17 cellular contexts compared by ENCODE assay signal in genomic region chr1:109191377-109191776, GRCh38. TPM values are rescaled to one million over a fixed set of nuclear protein-coding genes. Genes with fewer than 3 reads are reported as not detected.
DNase-seq lines count a peak whose midpoint lies in the region; ATAC-seq, FAIRE-seq and TF ChIP-seq lines count a peak whose summit lies in the region.
"Had no signal": no experiment of that assay in that cellular context is flagged by ENCODE, and none has a peak within 500 bp of the region (broad histone marks: within the 10 kb centered on the region; RNA-seq: fewer than 3 reads in every experiment).

No MANE protein-coding gene starts in this region.

- intact Hi-C loops in Calu3 (cut with micrococcal nuclease; ENCODE audit: unreplicated experiment): loop anchor here (5.0 to 10.0 kb wide), 3 partner anchors 34 to 203 kb away; partner anchors contain the start of genes ELAPOR1 and SORT1
- intact Hi-C loops in HCT116 (cut with micrococcal nuclease): no loop called here

- TF ChIP-seq CTCF in Calu3 (IDR thresholded peaks at IDR 0.05; ENCODE audit: unreplicated experiment) (peak; percentile 22), HCT116 (IDR thresholded peaks at IDR 0.05 in 2 of 3, conservative IDR thresholded peaks at IDR 0.05 in 1 of 3; ENCODE audit: borderline replicate concordance in 1 of 3, insufficient read depth in 1 of 3, low read depth in 2 of 3, low read length in 2 of 3) (peak in 2 of 3 experiments; percentile 52 to 54; a peak in 4 of 6 replicates), astrocyte (IDR thresholded peaks at IDR 0.05; ENCODE audit: insufficient read depth, low read depth, low read length) (no peak), keratinocyte (optimal IDR thresholded peaks at IDR 0.05 in 1 of 3, IDR thresholded peaks at IDR 0.05 in 1 of 3, conservative IDR thresholded peaks at IDR 0.05 in 1 of 3; ENCODE audit: extremely low read depth in 1 of 3, insufficient read depth in 2 of 3, low read length in 3 of 3) (peak in 2 of 3 experiments; percentile 4 to 19), hepatocyte (IDR thresholded peaks at IDR 0.05; ENCODE audit: poor library complexity) (no peak)

- no peak overlapping the region for H3K4me3 ChIP-seq in HCT116 (replicated peaks in 1 of 2; ENCODE audit: low read depth in 1 of 2, low read length in 2 of 2)
- no peak overlapping the region for H3K4me3 ChIP-seq in astrocyte (ENCODE audit: insufficient read depth, low read depth, low read length)
- no peak overlapping the region for H3K4me3 ChIP-seq in keratinocyte (ENCODE audit: control insufficient read depth in 2 of 3, extremely low read depth in 1 of 3, insufficient read depth in 2 of 3, low read depth in 1 of 3, low read length in 3 of 3)
- H3K4me3 ChIP-seq in hepatocyte: no peak overlapping the region
- H3K4me3 ChIP-seq: BLaER1 treated with 17β-estradiol and CSF1 and Interleukin-3, amounts not matched to agents 10 nM and 100 nM; gastrocnemius medialis had no signal

- dilution Hi-C loops in keratinocyte (cut with MboI; ENCODE audit: extremely low pct_ligation_motif_present, low sequenced_read_pairs): no loop called here

- CTCF ChIA-PET in Calu3 (lab: Charles Lee): interaction anchor here (0.6 to 1.0 kb wide), 2 partner anchors 103 to 126 kb away, joined by 3 to 5 read pairs; no protein-coding TSS in a partner anchor
- CTCF ChIA-PET in HCT116 (lab: Charles Lee): interaction anchor here (1.1 kb wide), 1 partner anchor 339 kb away, joined by 3 read pairs; no protein-coding TSS in a partner anchor

- BruUV-seq in Calu3 (replicated peaks; lab: Mats Ljungman, UMichigan) (no TSS peak), HCT116 (replicated peaks; lab: Mats Ljungman, UMichigan) (no TSS peak)

- WGBS in hepatocyte (ENCODE audit: low lambda C conversion rate, missing lambda C conversion rate): 84% methylated on average over 8 of the region's 8 CpGs

- H2AFZ ChIP-seq in HCT116 (ENCODE audit: low read depth, low read length, poor library complexity, severe bottlenecking) (no peak overlapping the region), astrocyte (ENCODE audit: low read depth, low read length) (no peak overlapping the region), keratinocyte (ENCODE audit: control insufficient read depth, low read length) (no peak overlapping the region), hepatocyte (no peak overlapping the region)

- H3K4me1 Mint-ChIP-seq in Calu3 (ENCODE audit: low read depth, unreplicated experiment): no peaks in the 10 kb centered on the region
- H3K4me1 Mint-ChIP-seq in astrocyte (ENCODE audit: low read depth, unreplicated experiment): peaks cover 28% of the 10 kb centered on the region

- H3K27ac ChIP-seq in HCT116 (ENCODE audit: low read depth, low read length): no peak overlapping the region
- H3K27ac ChIP-seq in astrocyte (ENCODE audit: low read depth, low read length): no peak overlapping the region
- H3K27ac ChIP-seq in keratinocyte (ENCODE audit: control insufficient read depth, insufficient read depth, low read length): no peak overlapping the region
- H3K27ac ChIP-seq in hepatocyte: no peak overlapping the region
- H3K27ac ChIP-seq: BLaER1 treated with 17β-estradiol and CSF1 and Interleukin-3, amounts not matched to agents 10 nM and 100 nM; gastrocnemius medialis had no signal

- no peaks in the 10 kb centered on the region for H3K9me1 ChIP-seq in keratinocyte (ENCODE audit: control insufficient read depth, extremely low read depth, insufficient read depth, low read length)

- peaks cover 8% of the 10 kb centered on the region for H3K27me3 Mint-ChIP-seq in Calu3 (ENCODE audit: unreplicated experiment)
- H3K27me3 Mint-ChIP-seq in astrocyte (ENCODE audit: low read depth, unreplicated experiment): peaks cover 2% of the 10 kb centered on the region
- H3K27me3 Mint-ChIP-seq: stimulated activated naive CD8-positive, alpha-beta T cell treated with anti-CD3 and anti-CD28 coated beads, Interleukin-15, Interleukin-2, amounts not matched to agents 100 ng/mL and 50 ng/mL, for 24 hours had no signal

- no peak overlapping the region for H3K9ac ChIP-seq in HCT116 (ENCODE audit: low read length)
- no peak overlapping the region for H3K9ac ChIP-seq in astrocyte (ENCODE audit: low read length)
- H3K9ac ChIP-seq in keratinocyte (ENCODE audit: control insufficient read depth, extremely low read depth, insufficient read depth, low read length): no peak overlapping the region
- H3K9ac ChIP-seq: BLaER1 treated with 17β-estradiol and CSF1 and Interleukin-3, amounts not matched to agents 10 nM and 100 nM had no signal

- DNase-seq in Calu3 (peak; percentile 24), HCT116 (ENCODE audit: low read depth, low spot score) (no peak), astrocyte (ENCODE audit: low read depth) (no peak), keratinocyte (ENCODE audit: low read depth, low spot score) (no peak), hepatocyte (ENCODE audit: low spot score) (no peak), activated gamma-delta T cell treated with Interleukin-2 at 50 U/mL for 16 hours (no peak)
- no peak for DNase-seq in stimulated activated CD4-positive, alpha-beta T cell treated with anti-CD3 and anti-CD28 coated beads, Interleukin-1b, Interleukin-23, amount 100 ng/mL, for 48 hours
- DNase-seq: activated CD4-positive, CD25-positive, alpha-beta regulatory T cell; cortex of kidney; gastrocnemius medialis; GDM1; MV-4-11; NCI-H2227 treated with DMSO at 0.1 percent for 48 hours; stimulated activated CD4-positive, alpha-beta T cell treated with anti-CD3 and anti-CD28 coated beads, Interleukin-4, amount 100 ng/mL, for 24 hours had no signal

- TF ChIP-seq POLR2A in HCT116 (IDR thresholded peaks at IDR 0.05; ENCODE audit: borderline replicate concordance, extremely low read depth, insufficient read depth, insufficient read length): no peak

- no peaks in the 10 kb centered on the region for H3K36me3 Mint-ChIP-seq in Calu3 (ENCODE audit: insufficient read depth, unreplicated experiment)
- H3K36me3 Mint-ChIP-seq in astrocyte (ENCODE audit: low read depth, unreplicated experiment): no peaks in the 10 kb centered on the region

- H4K20me1 ChIP-seq in HCT116 (ENCODE audit: insufficient read depth) (no peaks in the 10 kb centered on the region), astrocyte (ENCODE audit: insufficient read depth, low read length) (no peaks in the 10 kb centered on the region), keratinocyte (ENCODE audit: control insufficient read depth, extremely low read depth, insufficient read depth, low read length) (no peaks in the 10 kb centered on the region), hepatocyte (ENCODE audit: insufficient read depth, poor library complexity, severe bottlenecking) (no peaks in the 10 kb centered on the region)
- H4K20me1 ChIP-seq: BLaER1 treated with 17β-estradiol and CSF1 and Interleukin-3, amounts not matched to agents 10 nM and 100 nM had no signal

- ATAC-seq in HCT116 (peak; percentile 76), HG02571 (IDR thresholded peaks at IDR 0.05; ENCODE audit: unreplicated experiment) (no peak)
- ATAC-seq: gastrocnemius medialis had no signal

- POLR2A ChIA-PET in HCT116 (lab: Charles Lee): no interaction called here

- H3K27me3 ChIP-seq in HCT116 (ENCODE audit: insufficient read depth, low read length): no peaks in the 10 kb centered on the region
- H3K27me3 ChIP-seq in astrocyte (ENCODE audit: insufficient read depth, low read length): no peaks in the 10 kb centered on the region
- no peaks in the 10 kb centered on the region for H3K27me3 ChIP-seq in keratinocyte (ENCODE audit: control insufficient read depth, extremely low read depth, insufficient read depth, low read length)
- no peaks in the 10 kb centered on the region for H3K27me3 ChIP-seq in hepatocyte
- H3K27me3 ChIP-seq: gastrocnemius medialis had no signal

- FAIRE-seq in astrocyte (lab: Jason Lieb, UNC): no peak
- FAIRE-seq in keratinocyte (lab: Jason Lieb, UNC): no peak

- no peaks in the 10 kb centered on the region for H3K79me2 ChIP-seq in HCT116 (ENCODE audit: insufficient read depth, low read length)
- no peaks in the 10 kb centered on the region for H3K79me2 ChIP-seq in astrocyte (ENCODE audit: insufficient read depth, low read length)
- H3K79me2 ChIP-seq in keratinocyte (ENCODE audit: control insufficient read depth, insufficient read depth, low read length): no peaks in the 10 kb centered on the region
- no peaks in the 10 kb centered on the region for H3K79me2 ChIP-seq in hepatocyte

- RAD21 ChIA-PET in HCT116 (lab: Charles Lee; ENCODE audit: low non-redundant PET in 1 of 2, low total read pairs in 2 of 2, uncharacterized antibody in 2 of 2, unreplicated experiment in 2 of 2): no interaction called here

- H3K36me3 ChIP-seq in HCT116 (ENCODE audit: control insufficient read depth in 1 of 2, insufficient read depth in 2 of 2, low read length in 2 of 2) (no peaks in the 10 kb centered on the region), astrocyte (ENCODE audit: insufficient read depth, low read length) (no peaks in the 10 kb centered on the region), keratinocyte (ENCODE audit: control insufficient read depth in 2 of 2, extremely low read depth in 1 of 2, insufficient read depth in 2 of 2, low read length in 2 of 2) (no peaks in the 10 kb centered on the region), hepatocyte (replicated peaks; ENCODE audit: insufficient read depth, low read depth) (no peaks in the 10 kb centered on the region)
- H3K36me3 ChIP-seq: BLaER1 treated with 17β-estradiol and CSF1 and Interleukin-3, amounts not matched to agents 10 nM and 100 nM; gastrocnemius medialis had no signal

- no peak for TF ChIP-seq RAD21 in HCT116 (IDR thresholded peaks at IDR 0.05; ENCODE audit: low read depth)

- H3K4me1 ChIP-seq in HCT116 (ENCODE audit: control insufficient read depth in 1 of 2, insufficient read depth in 2 of 2, low read length in 2 of 2): peaks cover under 1 to 13% of the 10 kb centered on the region in 2 experiments; a peak in 3 of 4 replicates
- peaks cover 7% of the 10 kb centered on the region for H3K4me1 ChIP-seq in astrocyte (ENCODE audit: insufficient read depth, low read length)
- peaks cover 9% of the 10 kb centered on the region for H3K4me1 ChIP-seq in keratinocyte (ENCODE audit: control insufficient read depth, extremely low read depth, insufficient read depth, low read length)
- H3K4me1 ChIP-seq in hepatocyte (ENCODE audit: insufficient read depth): peaks cover 3% of the 10 kb centered on the region
- H3K4me1 ChIP-seq: gastrocnemius medialis had no signal

- H3K4me3 Mint-ChIP-seq in Calu3 (ENCODE audit: low read depth, unreplicated experiment) (no peak overlapping the region), astrocyte (ENCODE audit: unreplicated experiment) (peak overlapping the region; percentile 50)
- H3K4me3 Mint-ChIP-seq: stimulated activated naive CD8-positive, alpha-beta T cell treated with anti-CD3 and anti-CD28 coated beads, Interleukin-15, Interleukin-2, amounts not matched to agents 100 ng/mL and 50 ng/mL, for 24 hours had no signal

- H3K9me2 ChIP-seq in HCT116 (ENCODE audit: insufficient read depth) (no peaks in the 10 kb centered on the region), hepatocyte (replicated peaks; ENCODE audit: insufficient read depth) (no peaks in the 10 kb centered on the region)

- H3K9me3 ChIP-seq in HCT116 (ENCODE audit: control insufficient read depth in 1 of 2, insufficient read depth in 1 of 2, low read depth in 1 of 2, low read length in 2 of 2): no peaks in the 10 kb centered on the region
- no peaks in the 10 kb centered on the region for H3K9me3 ChIP-seq in astrocyte (ENCODE audit: insufficient read depth, low read depth, low read length)
- no peaks in the 10 kb centered on the region for H3K9me3 ChIP-seq in keratinocyte (ENCODE audit: control insufficient read depth, low read depth, low read length)
- H3K9me3 ChIP-seq in hepatocyte (ENCODE audit: low read depth): no peaks in the 10 kb centered on the region
- H3K9me3 ChIP-seq: BLaER1 treated with 17β-estradiol and CSF1 and Interleukin-3, amounts not matched to agents 10 nM and 100 nM; gastrocnemius medialis had no signal

- H3K9me3 Mint-ChIP-seq in Calu3 (ENCODE audit: low read depth, unreplicated experiment): no peaks in the 10 kb centered on the region
- no peaks in the 10 kb centered on the region for H3K9me3 Mint-ChIP-seq in astrocyte (ENCODE audit: unreplicated experiment)
- H3K9me3 Mint-ChIP-seq: stimulated activated naive CD8-positive, alpha-beta T cell treated with anti-CD3 and anti-CD28 coated beads, Interleukin-15, Interleukin-2, amounts not matched to agents 100 ng/mL and 50 ng/mL, for 24 hours had no signal

- H3K27ac Mint-ChIP-seq in Calu3 (ENCODE audit: unreplicated experiment) (no peak overlapping the region), astrocyte (ENCODE audit: unreplicated experiment) (peak overlapping the region; percentile 75)
- H3K27ac Mint-ChIP-seq: stimulated activated naive CD8-positive, alpha-beta T cell treated with anti-CD3 and anti-CD28 coated beads, Interleukin-15, Interleukin-2, amounts not matched to agents 100 ng/mL and 50 ng/mL, for 24 hours had no signal

- no peak overlapping the region for H3K4me2 ChIP-seq in HCT116 (ENCODE audit: low read length)
- no peak overlapping the region for H3K4me2 ChIP-seq in astrocyte (ENCODE audit: low read length)
- H3K4me2 ChIP-seq in keratinocyte (ENCODE audit: control insufficient read depth, extremely low read depth, insufficient read depth, low read depth, low read length): no peak overlapping the region
- no peak overlapping the region for H3K4me2 ChIP-seq in hepatocyte
- H3K4me2 ChIP-seq: BLaER1 treated with 17β-estradiol and CSF1 and Interleukin-3, amounts not matched to agents 10 nM and 100 nM had no signal

RNA-seq across cellular contexts. Expression of gene SARS1, which starts 22.3 kb away (rescaled TPM):
- total RNA-seq in Calu3 (2022): 119 and 129 TPM in 2 replicates
- 206 TPM for total RNA-seq in HCT116 (2021; ENCODE audit: unreplicated experiment)
- 270 and 310 TPM in 2 replicates for polyA plus RNA-seq in HCT116 (2012)
- 350 and 355 TPM in 2 replicates for total RNA-seq in astrocyte
- 198 to 233 TPM (median 203 TPM) in 3 replicates for polyA plus RNA-seq in keratinocyte
- polyA plus RNA-seq in keratinocyte (2011; ENCODE audit: low read depth): 559 TPM
- 196 and 203 TPM in 2 replicates for polyA plus RNA-seq in keratinocyte (2011; cell fraction: cytosol; rRNA removed)
- 259 and 264 TPM in 2 replicates for polyA plus RNA-seq in keratinocyte (2011; cell fraction: nucleus; rRNA removed)
- 217 and 364 TPM in 2 replicates for polyA plus RNA-seq in keratinocyte (2012; ENCODE audit: low replicate concordance)
- 128 to 153 TPM (median 149 TPM) in 3 replicates for polyA minus RNA-seq in keratinocyte
- polyA minus RNA-seq in keratinocyte (2011; cell fraction: cytosol; rRNA and poly(A)+ RNA removed): 81.1 TPM
- polyA minus RNA-seq in keratinocyte (2011; cell fraction: nucleus; rRNA and poly(A)+ RNA removed): 63.2 and 101 TPM in 2 replicates
- total RNA-seq in hepatocyte: 179 and 180 TPM in 2 replicates
- 125 and 158 TPM in 2 replicates for polyA plus RNA-seq in hepatocyte

RNA-seq across cellular contexts. Expression of gene CELSR2, which starts 58.0 kb away (rescaled TPM):
- total RNA-seq in Calu3 (2022) (5.1 and 5.3 TPM in 2 replicates), HCT116 (2021; ENCODE audit: unreplicated experiment) (17.1 TPM), astrocyte (8.5 and 10.0 TPM in 2 replicates), hepatocyte (2.6 and 3.7 TPM in 2 replicates)
- polyA plus RNA-seq in HCT116 (2012): 12.6 and 14.1 TPM in 2 replicates
- polyA plus RNA-seq in keratinocyte (7.3 to 13.7 TPM (median 12.6 TPM) in 3 replicates), hepatocyte (3.2 and 3.3 TPM in 2 replicates)
- polyA plus RNA-seq in keratinocyte (2011; ENCODE audit: low read depth): 7.8 TPM
- 3.3 and 4.0 TPM in 2 replicates for polyA plus RNA-seq in keratinocyte (2011; cell fraction: cytosol; rRNA removed)
- 55.9 and 57.6 TPM in 2 replicates for polyA plus RNA-seq in keratinocyte (2011; cell fraction: nucleus; rRNA removed)
- 17.8 and 35.2 TPM in 2 replicates for polyA plus RNA-seq in keratinocyte (2012; ENCODE audit: low replicate concordance)
- 36.2 to 84.0 TPM (median 51.3 TPM) in 3 replicates for polyA minus RNA-seq in keratinocyte
- polyA minus RNA-seq in keratinocyte (2011; cell fraction: cytosol; rRNA and poly(A)+ RNA removed): 15.9 TPM
- polyA minus RNA-seq in keratinocyte (2011; cell fraction: nucleus; rRNA and poly(A)+ RNA removed): 108 and 110 TPM in 2 replicates

Comparison
In these comparisons a context has a peak if more than half of its experiments do, and no peak if none do; other contexts are left out.
1. CTCF ChIP-seq: peak in Calu3 (single experiment), HCT116 (2 of 3) and keratinocyte (2 of 3); none in astrocyte (single experiment) and hepatocyte (single experiment).